Comparison of ENCODE assay signal across 8 cellular contexts in the genomic region with DNA sequence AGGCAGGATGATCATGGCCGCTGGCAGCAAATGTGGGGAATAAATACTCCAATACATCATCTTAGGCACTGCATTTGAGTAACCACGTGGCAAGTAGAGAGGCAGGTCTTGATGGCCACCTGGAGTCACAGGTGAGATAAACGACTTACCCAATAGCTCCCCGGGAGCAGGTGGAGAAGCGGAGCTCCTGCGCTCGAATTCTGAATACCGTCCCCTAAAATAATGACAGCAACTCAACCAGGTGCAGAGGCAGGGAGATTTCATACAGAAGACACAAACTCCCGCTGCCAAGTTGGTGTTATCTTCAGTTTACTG. TPM values are rescaled to one million over a fixed set of nuclear protein-coding genes. Genes with fewer than 3 reads are reported as not detected.
DNase-seq lines count a peak whose midpoint lies in the region; ATAC-seq and TF ChIP-seq lines count a peak whose summit lies in the region.

No MANE protein-coding gene starts in this region.

- peak overlapping the region; percentile 88 for H3K4me3 Mint-ChIP-seq in activated CD4-positive, alpha-beta memory T cell treated with anti-CD3 and anti-CD28 coated beads, Interleukin-2, amount 10 ng/mL, durations not matched to agents 7 days and 5 days

- peaks cover 12% of the 10 kb centered on the region for H3K27me3 Mint-ChIP-seq in activated CD4-positive, alpha-beta memory T cell treated with anti-CD3 and anti-CD28 coated beads, Interleukin-2, amount 10 ng/mL, durations not matched to agents 7 days and 5 days

- H3K4me3 ChIP-seq in spleen: peak overlapping the region; percentile 41 to 76 (median 51)

- CTCF ChIA-PET in activated CD4-positive, alpha-beta memory T cell treated with anti-CD3 and anti-CD28 coated beads, Interleukin-2, amount 10 ng/mL, durations not matched to agents 7 days and 5 days (lab: Charles Lee): interaction anchor here (1.1 to 4.2 kb wide), 4 partner anchors 31 to 81 kb away, joined by 4 to 30 read pairs (median 8); no protein-coding TSS in a partner anchor

- peaks cover 0 to 30% (median 0%) of the 10 kb centered on the region in 6 donors for H3K36me3 ChIP-seq in spleen

- no peaks in the 10 kb centered on the region for H3K27me3 ChIP-seq in foreskin keratinocyte
- H3K27me3 ChIP-seq in spleen (replicated peaks in 1 of 7): no peaks in the 10 kb centered on the region

- no peaks in the 10 kb centered on the region for H3K9me3 Mint-ChIP-seq in activated CD4-positive, alpha-beta memory T cell treated with anti-CD3 and anti-CD28 coated beads, Interleukin-2, amount 10 ng/mL, durations not matched to agents 7 days and 5 days

- POLR2A ChIA-PET in activated CD4-positive, alpha-beta memory T cell treated with anti-CD3 and anti-CD28 coated beads, Interleukin-2, amount 10 ng/mL, durations not matched to agents 7 days and 5 days (lab: Charles Lee): interaction anchor here (0.8 to 4.9 kb wide), 10 partner anchors 9 to 142 kb away, joined by 3 to 19 read pairs (median 4); a partner anchor contains a TSS

- H3K4me1 Mint-ChIP-seq in activated CD4-positive, alpha-beta memory T cell treated with anti-CD3 and anti-CD28 coated beads, Interleukin-2, amount 10 ng/mL, durations not matched to agents 7 days and 5 days: peaks cover 59% of the 10 kb centered on the region

- WGBS in spleen, 5 donors: 11 to 19% (median 16%) methylated on average over 9 of the region's 9 CpGs

- DNase-seq in activated CD4-positive, alpha-beta T cell treated with anti-CD3 and anti-CD28 coated beads for 48 hours: peak; percentile 28
- no peak for DNase-seq in activated CD4-positive, alpha-beta T cell treated with anti-CD3 and anti-CD28 coated beads for 1 hour
- DNase-seq in activated CD4-positive, alpha-beta memory T cell treated with anti-CD3 and anti-CD28 coated beads, Interleukin-2, amount 10 ng/mL, durations not matched to agents 7 days and 5 days: no peak
- DNase-seq in foreskin keratinocyte: no peak
- no peak for DNase-seq in spleen
- no peak for DNase-seq in nucleus accumbens (lab: John Stamatoyannopoulos, UW)

- H3K27ac Mint-ChIP-seq in activated CD4-positive, alpha-beta memory T cell treated with anti-CD3 and anti-CD28 coated beads, Interleukin-2, amount 10 ng/mL, durations not matched to agents 7 days and 5 days: peak overlapping the region; percentile 92

- TF ChIP-seq POLR2A in spleen (IDR thresholded peaks at IDR 0.05): no peak

- H3K4me1 ChIP-seq in foreskin keratinocyte: peaks cover 20% of the 10 kb centered on the region
- peaks cover 28 to 63% (median 45%) of the 10 kb centered on the region in 6 donors for H3K4me1 ChIP-seq in spleen

- H3K36me3 Mint-ChIP-seq in activated CD4-positive, alpha-beta memory T cell treated with anti-CD3 and anti-CD28 coated beads, Interleukin-2, amount 10 ng/mL, durations not matched to agents 7 days and 5 days (ENCODE audit: low read depth): peaks cover 48% of the 10 kb centered on the region

- TF ChIP-seq CTCF in foreskin keratinocyte (conservative IDR thresholded peaks at IDR 0.05) (no peak), spleen (IDR thresholded peaks at IDR 0.05 in 8 of 11, conservative IDR thresholded peaks at IDR 0.05 in 3 of 11) (no peak)

- no peak for ATAC-seq in foreskin keratinocyte
- no peak for ATAC-seq in HG03135 (IDR thresholded peaks at IDR 0.05; ENCODE audit: unreplicated experiment)
- ATAC-seq in GM21576 (IDR thresholded peaks at IDR 0.05; ENCODE audit: unreplicated experiment): no peak

- intact Hi-C loops in spleen (cut with DNase I; ENCODE audit: low total_unique reads): no loop called here

- peak overlapping the region; percentile 96 for H3K27ac ChIP-seq in foreskin keratinocyte
- H3K27ac ChIP-seq in spleen: peak overlapping the region; percentile 82 to 93 (median 90)

- H3K9me3 ChIP-seq in spleen: no peaks in the 10 kb centered on the region

RNA-seq across cellular contexts. Expression of a gene that starts 0.5 kb away (rescaled TPM):
- 100 to 1,000 TPM in 1 of 2 experiments, 10 to 100 TPM in 1; 94.5 to 101 TPM for total RNA-seq in activated CD4-positive, alpha-beta memory T cell treated with anti-CD3 and anti-CD28 coated beads, Interleukin-2, amount 10 ng/mL, durations not matched to agents 7 days and 5 days
- 69.9 and 95.3 TPM in 2 replicates for total RNA-seq in foreskin keratinocyte
- 41.7 and 72.0 TPM in 2 replicates for polyA plus RNA-seq in foreskin keratinocyte
- total RNA-seq in spleen: 10 to 100 TPM; 29.9 to 72.5 (median 41.7) TPM
- polyA plus RNA-seq in spleen: 10 to 100 TPM; 15.2 to 29.1 (median 20.9) TPM

RNA-seq across cellular contexts. Expression of a gene that starts 33.9 kb away (rescaled TPM):
- total RNA-seq in activated CD4-positive, alpha-beta memory T cell treated with anti-CD3 and anti-CD28 coated beads, Interleukin-2, amount 10 ng/mL, durations not matched to agents 7 days and 5 days: under 1 TPM; 0.35 to 0.50 TPM
- total RNA-seq in foreskin keratinocyte (0.10 and 0.11 TPM in 2 replicates), spleen (1 to 10 TPM in 1 of 7 donors, under 1 TPM in 6; 0.37 to 2.0 (median 0.49) TPM)
- polyA plus RNA-seq in foreskin keratinocyte (0.34 and 0.42 TPM in 2 replicates), spleen (under 1 TPM; 0.15 to 0.73 (median 0.29) TPM)

RNA-seq across cellular contexts. Expression of a gene that starts 35.9 kb away (rescaled TPM):
- under 1 TPM; 0.33 to 0.68 TPM for total RNA-seq in activated CD4-positive, alpha-beta memory T cell treated with anti-CD3 and anti-CD28 coated beads, Interleukin-2, amount 10 ng/mL, durations not matched to agents 7 days and 5 days
- 0.17 TPM in 1 of 2 replicates, not detected in the other for total RNA-seq in foreskin keratinocyte
- not detected in 2 replicates for polyA plus RNA-seq in foreskin keratinocyte
- total RNA-seq in spleen: 10 to 100 TPM in 1 of 7 donors, 1 to 10 TPM in 5, not detected in 1; 1.4 to 10.5 (median 4.5) TPM
- 1 to 10 TPM; 2.3 to 4.0 (median 2.5) TPM for polyA plus RNA-seq in spleen

RNA-seq across cellular contexts. Expression of a gene that starts 45.4 kb away (rescaled TPM):
- not detected for total RNA-seq in activated CD4-positive, alpha-beta memory T cell treated with anti-CD3 and anti-CD28 coated beads, Interleukin-2, amount 10 ng/mL, durations not matched to agents 7 days and 5 days
- total RNA-seq in foreskin keratinocyte: not detected in 2 replicates
- polyA plus RNA-seq in foreskin keratinocyte: not detected in 2 replicates
- 1 to 10 TPM in 5 of 7 donors, under 1 TPM in 1, not detected in 1; 0.58 to 5.1 (median 2.7) TPM for total RNA-seq in spleen
- polyA plus RNA-seq in spleen: under 1 TPM; 0.36 to 0.83 (median 0.43) TPM
